In the genomic region with DNA sequence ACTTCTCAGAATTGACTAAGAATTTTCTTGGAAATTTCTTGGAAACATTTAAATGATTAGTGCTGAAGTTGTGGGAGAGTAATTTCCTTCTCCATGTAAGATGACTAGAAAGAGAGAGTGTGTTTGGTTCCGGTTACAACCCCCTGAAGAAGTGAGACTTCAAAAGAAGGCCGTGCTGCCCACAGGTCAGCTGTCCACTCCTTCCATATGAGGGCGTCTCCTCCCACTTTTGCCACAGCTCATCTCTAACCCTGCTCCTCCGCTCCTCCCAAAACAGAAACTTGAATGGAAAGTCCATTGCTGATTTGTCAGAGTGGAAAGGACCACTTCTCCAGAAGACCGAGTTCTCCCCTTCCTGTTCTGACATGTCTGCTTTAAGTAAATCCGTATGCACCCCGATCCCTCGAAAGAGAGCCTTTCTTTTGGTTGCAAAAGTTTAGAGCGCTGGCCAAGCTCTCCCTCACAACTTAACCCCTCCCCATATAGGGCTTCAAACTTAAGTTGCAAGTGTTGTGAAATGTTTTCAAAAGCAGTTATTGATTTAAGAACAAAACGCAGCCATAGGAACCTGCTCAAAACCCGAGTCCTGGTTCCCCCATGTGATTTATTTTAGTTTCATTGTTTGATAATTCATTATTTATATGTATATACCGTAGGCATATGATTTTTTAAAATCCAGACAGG, we compare ENCODE assay signal across 29 cellular contexts.
DNase-seq lines count a peak whose midpoint lies in the region; ATAC-seq and TF ChIP-seq lines count a peak whose summit lies in the region.
"Had no signal": no experiment of that assay in that cellular context is flagged by ENCODE, and none has a peak within 500 bp of the region (broad histone marks: within the 10 kb centered on the region; RNA-seq: fewer than 3 reads in every experiment).

No MANE protein-coding gene starts in this region.

- no peaks in the 10 kb centered on the region for H4K20me1 ChIP-seq in IMR-90 (ENCODE audit: insufficient read depth, low read length)

- TF ChIP-seq RAD21 in IMR-90 (IDR thresholded peaks at IDR 0.05; ENCODE audit: low read length), result no peak

- H3K4me1 Mint-ChIP-seq in T-helper 2 cell treated with Interferon-gamma antibody and Interleukin-4, amounts not matched to agents 5 μg/mL and 100 μg/mL, for 36 hours (ENCODE audit: low read depth), result peaks cover 51% of the 10 kb centered on the region
- peaks cover 22% of the 10 kb centered on the region for H3K4me1 Mint-ChIP-seq in activated T-helper 17 cell treated with anti-CD3 and anti-CD28 coated beads, Interleukin-2, amount 50 U/mL, for 72 hours
- peaks cover 74% of the 10 kb centered on the region for H3K4me1 Mint-ChIP-seq in nephron
- H3K4me1 Mint-ChIP-seq: IgD-negative memory B cell had no signal

- ATAC-seq in IMR-90 (ENCODE audit: low read depth) (no peak), GM19452 (IDR thresholded peaks at IDR 0.05; ENCODE audit: unreplicated experiment) (no peak), GM18498 (IDR thresholded peaks at IDR 0.05; ENCODE audit: unreplicated experiment) (no peak)
- no peak for ATAC-seq in activated T-helper 17 cell treated with anti-CD3 and anti-CD28 coated beads, Interleukin-2, amount 50 U/mL, for 72 hours (replicated peaks)
- ATAC-seq: activated CD4-positive, alpha-beta T cell treated with anti-CD3 and anti-CD28 coated beads for 36 hours had no signal

- intact Hi-C loops in IMR-90 (cut with micrococcal nuclease), result no loop called here

- H2BK15ac ChIP-seq in IMR-90 (ENCODE audit: low read depth, low read length), result no peak overlapping the region

- H3K27me3 Mint-ChIP-seq in T-helper 2 cell treated with Interferon-gamma antibody and Interleukin-4, amounts not matched to agents 5 μg/mL and 100 μg/mL, for 36 hours (ENCODE audit: low read depth), result no peaks in the 10 kb centered on the region
- no peaks in the 10 kb centered on the region for H3K27me3 Mint-ChIP-seq in activated T-helper 17 cell treated with anti-CD3 and anti-CD28 coated beads, Interleukin-2, amount 50 U/mL, for 72 hours
- no peaks in the 10 kb centered on the region for H3K27me3 Mint-ChIP-seq in nephron (ENCODE audit: low read depth)
- H3K27me3 Mint-ChIP-seq: activated CD4-positive, alpha-beta T cell treated with anti-CD3 and anti-CD28 coated beads for 36 hours; activated T-cell treated with anti-CD3 and anti-CD28 coated beads, Interleukin-2, amount 50 U/mL, for 24 hours; IgD-negative memory B cell had no signal

- peaks cover 22% of the 10 kb centered on the region for H3K36me3 ChIP-seq in IMR-90 (ENCODE audit: control insufficient read depth, insufficient read depth, low read length)

- no peak overlapping the region for H2AK5ac ChIP-seq in IMR-90 (ENCODE audit: low read depth, low read length)

- H3K79me1 ChIP-seq in IMR-90 (ENCODE audit: low read depth in 1 of 2, low read length in 2 of 2), result no peaks in the 10 kb centered on the region; a peak in 1 of 4 replicates

- no peak for TF ChIP-seq POLR2A in IMR-90 (IDR thresholded peaks at IDR 0.05; ENCODE audit: low read depth, low read length)

- CTCF ChIA-PET in IMR-90 (lab: Yijun Ruan, JAX), result no interaction called here

- no peak overlapping the region for H4K8ac ChIP-seq in IMR-90 (ENCODE audit: low read depth in 2 of 2, low read length in 2 of 2)

- no peak overlapping the region for H3K4me3 Mint-ChIP-seq in T-helper 2 cell treated with Interferon-gamma antibody and Interleukin-4, amounts not matched to agents 5 μg/mL and 100 μg/mL, for 36 hours
- H3K4me3 Mint-ChIP-seq in activated T-helper 17 cell treated with anti-CD3 and anti-CD28 coated beads, Interleukin-2, amount 50 U/mL, for 72 hours, result no peak overlapping the region
- no peak overlapping the region for H3K4me3 Mint-ChIP-seq in nephron
- H3K4me3 Mint-ChIP-seq: activated CD4-positive, alpha-beta T cell treated with anti-CD3 and anti-CD28 coated beads for 36 hours; activated T-cell treated with anti-CD3 and anti-CD28 coated beads, Interleukin-2, amount 50 U/mL, for 24 hours; CD14-positive monocyte; IgD-negative memory B cell had no signal

- no peak overlapping the region for H3K4me2 ChIP-seq in IMR-90 (ENCODE audit: low read depth, low read length)

- no peak overlapping the region for H2AK9ac ChIP-seq in IMR-90 (replicated peaks; ENCODE audit: low read depth, low read length, poor library complexity)

- H3K4me3 ChIP-seq in IMR-90 (ENCODE audit: insufficient read depth, low read depth, low read length), result no peak overlapping the region
- H3K4me3 ChIP-seq: GM23248, prostate gland, SK-N-MC, stomach, thyroid gland had no signal

- dilution Hi-C loops in IMR-90 (cut with HindIII; ENCODE audit: low sequenced_read_pairs, unreplicated experiment), result no loop called here

- peaks cover 42% of the 10 kb centered on the region for H3K36me3 Mint-ChIP-seq in T-helper 2 cell treated with Interferon-gamma antibody and Interleukin-4, amounts not matched to agents 5 μg/mL and 100 μg/mL, for 36 hours (ENCODE audit: low read depth)
- peaks cover 68% of the 10 kb centered on the region for H3K36me3 Mint-ChIP-seq in activated T-helper 17 cell treated with anti-CD3 and anti-CD28 coated beads, Interleukin-2, amount 50 U/mL, for 72 hours (ENCODE audit: low read depth)
- peaks cover 37% of the 10 kb centered on the region for H3K36me3 Mint-ChIP-seq in nephron (ENCODE audit: low read depth)

- no peak overlapping the region for H3K9ac ChIP-seq in IMR-90 (ENCODE audit: low read depth, low read length)
- H3K9ac ChIP-seq: GM23248 had no signal

- H3K9me3 Mint-ChIP-seq in T-helper 2 cell treated with Interferon-gamma antibody and Interleukin-4, amounts not matched to agents 5 μg/mL and 100 μg/mL, for 36 hours, result no peaks in the 10 kb centered on the region
- H3K9me3 Mint-ChIP-seq in activated T-helper 17 cell treated with anti-CD3 and anti-CD28 coated beads, Interleukin-2, amount 50 U/mL, for 72 hours, result no peaks in the 10 kb centered on the region
- no peaks in the 10 kb centered on the region for H3K9me3 Mint-ChIP-seq in nephron
- H3K9me3 Mint-ChIP-seq: activated T-cell treated with anti-CD3 and anti-CD28 coated beads, Interleukin-2, amount 50 U/mL, for 24 hours; IgD-negative memory B cell had no signal

- H3K56ac ChIP-seq in IMR-90 (ENCODE audit: extremely low read depth, insufficient read depth, low read length), result no peak overlapping the region

- H3K27ac ChIP-seq in IMR-90 (ENCODE audit: insufficient read depth, low read length), result no peak overlapping the region
- H3K27ac ChIP-seq: epithelial cell of prostate, GM23248, neutrophil, prostate gland, SK-N-MC had no signal

- H3K23ac ChIP-seq in IMR-90 (ENCODE audit: low read depth, low read length), result no peak overlapping the region

- WGBS in IMR-90 (ENCODE audit: extremely low coverage in 2 of 2, insufficient read length in 1 of 2), 2 experiments, result 100% methylated on average over 1 of the region's 12 CpGs; no CpG with 5 or more reads in 1 of the 2 experiments

- H4K91ac ChIP-seq in IMR-90 (ENCODE audit: insufficient read depth, low read depth, low read length), result no peak overlapping the region

- H3K18ac ChIP-seq in IMR-90 (ENCODE audit: low read depth, low read length), result no peak overlapping the region

- H3K9me3 ChIP-seq in IMR-90 (ENCODE audit: control insufficient read depth, insufficient read depth, low read length), result no peaks in the 10 kb centered on the region
- H3K9me3 ChIP-seq: neutrophil, prostate gland, stomach, thyroid gland had no signal

- peak overlapping the region; percentile 16 for H3K27ac Mint-ChIP-seq in T-helper 2 cell treated with Interferon-gamma antibody and Interleukin-4, amounts not matched to agents 5 μg/mL and 100 μg/mL, for 36 hours
- peak overlapping the region; percentile 70 for H3K27ac Mint-ChIP-seq in activated T-helper 17 cell treated with anti-CD3 and anti-CD28 coated beads, Interleukin-2, amount 50 U/mL, for 72 hours
- peak overlapping the region; percentile 53 to 96 (median 91) for H3K27ac Mint-ChIP-seq in nephron
- H3K27ac Mint-ChIP-seq: activated CD4-positive, alpha-beta T cell treated with anti-CD3 and anti-CD28 coated beads for 36 hours; CD14-positive monocyte had no signal

- no peak overlapping the region; the same call in 1 of the 2 replicates for H2BK120ac ChIP-seq in IMR-90 (ENCODE audit: low read depth, low read length)

- peaks cover 22% of the 10 kb centered on the region for H3K4me1 ChIP-seq in IMR-90 (ENCODE audit: control insufficient read depth, insufficient read depth, low read length)
- H3K4me1 ChIP-seq: prostate gland had no signal

- POLR2A ChIA-PET in IMR-90 (lab: Charles Lee; ENCODE audit: unreplicated experiment), result no interaction called here

- in situ Hi-C loops in IMR-90 (cut with MboI; ENCODE audit: low sequenced_read_pairs), result no loop called here

- H3K4ac ChIP-seq in IMR-90 (ENCODE audit: low read depth, low read length), result peak overlapping the region; percentile 47; the same call in 1 of the 2 replicates

- H4K5ac ChIP-seq in IMR-90 (ENCODE audit: low read depth, low read length), result no peak overlapping the region

- H2BK20ac ChIP-seq in IMR-90 (ENCODE audit: low read depth, low read length), result no peak overlapping the region

- no peaks in the 10 kb centered on the region for H3K27me3 ChIP-seq in IMR-90 (ENCODE audit: control insufficient read depth, insufficient read depth, low read length)
- H3K27me3 ChIP-seq: neutrophil, stomach, thyroid gland had no signal

- no peak overlapping the region for H3K14ac ChIP-seq in IMR-90 (replicated peaks; ENCODE audit: low read depth, low read length)

- TF ChIP-seq CTCF in IMR-90 (conservative IDR thresholded peaks at IDR 0.05; ENCODE audit: low read depth, low read length) (no peak), nephron (IDR thresholded peaks at IDR 0.05; ENCODE audit: unreplicated experiment in 3 of 3) (no peak)

- BruUV-seq in IMR-90 (replicated peaks; lab: Mats Ljungman, UMichigan), result no TSS peak

- H2BK5ac ChIP-seq in IMR-90 (ENCODE audit: low read depth, low read length, poor library complexity, severe bottlenecking), result no peak overlapping the region

- no peak overlapping the region for H2AFZ ChIP-seq in IMR-90 (replicated peaks; ENCODE audit: low read length, poor library complexity)
- H2AFZ ChIP-seq: GM23248 had no signal

- no peak for DNase-seq in T-helper 2 cell treated with Interferon-gamma antibody and Interleukin-4, amounts not matched to agents 5 μg/mL and 100 μg/mL, for 36 hours (ENCODE audit: low spot score)
- DNase-seq in T-helper 2 cell, result no peak
- no peak for DNase-seq in IMR-90
- DNase-seq in NCI-H1105 (lab: John Stamatoyannopoulos, UW), result no peak
- DNase-seq: 8988T; activated CD4-positive, alpha-beta T cell treated with anti-CD3 and anti-CD28 coated beads for 36 hours; activated naive CD4-positive, alpha-beta T cell treated with anti-CD3 and anti-CD28 coated beads, Interleukin-2, amount 50 U/mL, for 16 hours; activated T-cell treated with anti-CD3 and anti-CD28 coated beads, Interleukin-2, amount 50 U/mL, for 24 hours; anterior cingulate cortex; effector CD8-positive, alpha-beta T cell; EL; GM23248; head of caudate nucleus; mammary epithelial cell; NCI-H1436; NCI-H2107; stimulated activated CD4-positive, alpha-beta T cell treated with anti-CD3 and anti-CD28 coated beads, Interleukin-15, amount 100 ng/mL, for 24 hours; stomach; thyroid gland had no signal

- peaks cover 22% of the 10 kb centered on the region for H3K9me1 ChIP-seq in IMR-90 (ENCODE audit: insufficient read depth, low read length)

Comparison
In these comparisons a context has a peak if more than half of its experiments do, and no peak if none do; other contexts are left out.
1. H3K27ac Mint-ChIP-seq: peak in every context shown above with its lines; median percentile 91 in nephron; 70 in activated T-helper 17 cell treated with anti-CD3 and anti-CD28 coated beads, Interleukin-2, amount 50 U/mL, for 72 hours; 16 in T-helper 2 cell treated with Interferon-gamma antibody and Interleukin-4, amounts not matched to agents 5 μg/mL and 100 μg/mL, for 36 hours.